ENCODE assay signal across 8 cellular contexts in genomic region chr2:9095690-9096089, GRCh38.
DNase-seq lines count a peak whose midpoint lies in the region; ATAC-seq and TF ChIP-seq lines count a peak whose summit lies in the region.

No MANE protein-coding gene starts in this region.

- H3K27me3 Mint-ChIP-seq in activated naive CD8-positive, alpha-beta T cell treated with anti-CD3 and anti-CD28 coated beads for 36 hours = peaks cover 43% of the 10 kb centered on the region

- H3K36me3 Mint-ChIP-seq in activated naive CD8-positive, alpha-beta T cell treated with anti-CD3 and anti-CD28 coated beads for 36 hours = no peaks in the 10 kb centered on the region

- no peak for ATAC-seq in activated CD4-positive, CD25-positive, alpha-beta regulatory T cell treated with anti-CD3 and anti-CD28 coated beads, Interleukin-2, amount 50 U/mL, for 24 hours
- no peak for ATAC-seq in HG03159 (IDR thresholded peaks at IDR 0.05; ENCODE audit: unreplicated experiment)

- DNase-seq in AG10803 (ENCODE audit: low read depth) (peak; percentile 49), adrenal gland (peak in 4 of 7 donors; percentile 26 to 85 (median 46)), cardiac muscle cell (ENCODE audit: low read depth in 1 of 2, low spot score in 1 of 2) (peak; percentile 31 to 77), DMS79 (lab: John Stamatoyannopoulos, UW) (no peak)
- no peak for DNase-seq in activated naive CD8-positive, alpha-beta T cell treated with anti-CD3 and anti-CD28 coated beads for 36 hours

- WGBS in adrenal gland, 4 donors = 30 to 72% (median 43%) methylated on average over 15 to 21 of the region's 21 CpGs

- H3K4me1 Mint-ChIP-seq in activated naive CD8-positive, alpha-beta T cell treated with anti-CD3 and anti-CD28 coated beads for 36 hours = peaks cover 10% of the 10 kb centered on the region

- H3K4me1 ChIP-seq in adrenal gland (replicated peaks in 1 of 2) (no peaks in the 10 kb centered on the region), cardiac muscle cell (ENCODE audit: low read depth) (no peaks in the 10 kb centered on the region), neutrophil (ENCODE audit: control insufficient read depth in 1 of 2, insufficient read depth in 1 of 2, low read depth in 1 of 2, low read length in 1 of 2) (peaks cover 22% of the 10 kb centered on the region in 2 experiments)

- H3K9me3 Mint-ChIP-seq in activated naive CD8-positive, alpha-beta T cell treated with anti-CD3 and anti-CD28 coated beads for 36 hours = no peaks in the 10 kb centered on the region

- H3K27ac Mint-ChIP-seq in activated naive CD8-positive, alpha-beta T cell treated with anti-CD3 and anti-CD28 coated beads for 36 hours = no peak overlapping the region

- H3K27ac ChIP-seq in adrenal gland (no peak overlapping the region), cardiac muscle cell (no peak overlapping the region), neutrophil (peak overlapping the region; percentile 33)

- H3K36me3 ChIP-seq in adrenal gland (replicated peaks in 1 of 2) = no peaks in the 10 kb centered on the region
- no peaks in the 10 kb centered on the region for H3K36me3 ChIP-seq in cardiac muscle cell
- H3K36me3 ChIP-seq in neutrophil = no peaks in the 10 kb centered on the region

- H3K4me3 ChIP-seq in AG10803 (ENCODE audit: low read length) = no peak overlapping the region
- H3K4me3 ChIP-seq in adrenal gland = no peak overlapping the region
- no peak overlapping the region for H3K4me3 ChIP-seq in cardiac muscle cell
- H3K4me3 ChIP-seq in neutrophil (ENCODE audit: low read depth in 1 of 2, low read length in 1 of 2) = peak overlapping the region; percentile 57 to 58

- H3K9me3 ChIP-seq in adrenal gland (replicated peaks in 1 of 3) (no peaks in the 10 kb centered on the region), cardiac muscle cell (ENCODE audit: low read depth) (no peaks in the 10 kb centered on the region), neutrophil (no peaks in the 10 kb centered on the region)

- no peak for TF ChIP-seq POLR2A in adrenal gland (IDR thresholded peaks at IDR 0.05)

- TF ChIP-seq CTCF in AG10803 (conservative IDR thresholded peaks at IDR 0.05; ENCODE audit: low read length) (peak; percentile 22), adrenal gland (IDR thresholded peaks at IDR 0.05) (no peak), cardiac muscle cell (IDR thresholded peaks at IDR 0.05; ENCODE audit: low read depth, low read length) (peak; percentile 38), neutrophil (IDR thresholded peaks at IDR 0.05) (no peak)

- no peaks in the 10 kb centered on the region for H3K27me3 ChIP-seq in adrenal gland
- no peaks in the 10 kb centered on the region for H3K27me3 ChIP-seq in cardiac muscle cell
- H3K27me3 ChIP-seq in neutrophil = no peaks in the 10 kb centered on the region

- H3K4me3 Mint-ChIP-seq in activated naive CD8-positive, alpha-beta T cell treated with anti-CD3 and anti-CD28 coated beads for 36 hours = no peak overlapping the region

- intact Hi-C loops in adrenal gland (cut with DNase I) = no loop called here

Comparison
In these comparisons a context has a peak if more than half of its experiments do, and no peak if none do; other contexts are left out.
1. DNase-seq: peak in AG10803 (single experiment), adrenal gland (4 of 7) and cardiac muscle cell (2 of 2); none in DMS79 (single experiment) and activated naive CD8-positive, alpha-beta T cell treated with anti-CD3 and anti-CD28 coated beads for 36 hours (single experiment).
2. H3K4me3 ChIP-seq: peak in neutrophil (2 of 2); none in AG10803 (single experiment), adrenal gland (0 of 4) and cardiac muscle cell (single experiment).
3. CTCF ChIP-seq: peak in AG10803 (single experiment) and cardiac muscle cell (single experiment); none in adrenal gland (0 of 6) and neutrophil (single experiment).